In genomic region chr17:8339540-8339939, GRCh38 we compare ENCODE assay signal across 27 cellular contexts. TPM values are rescaled to one million over a fixed set of nuclear protein-coding genes. Genes with fewer than 3 reads are reported as not detected.
A peak's percentile ranks its signal among the peaks of the same experiment; 100 is the strongest.
DNase-seq lines count a peak whose midpoint lies in the region; ATAC-seq and TF ChIP-seq lines count a peak whose summit lies in the region.
"Had no signal": no experiment of that assay in that cellular context is flagged by ENCODE, and none has a peak within 500 bp of the region (broad histone marks: within the 10 kb centered on the region; RNA-seq: fewer than 3 reads in every experiment).

ODF4 (plus strand) TSS chr17:8339840; CDS start chr17:8340052, 212 bp downstream.

- H3K27me3 Mint-ChIP-seq in activated CD8-positive, alpha-beta T cell treated with anti-CD3 and anti-CD28 coated beads for 36 hours: peaks cover 2% of the 10 kb centered on the region
- peaks cover 9% of the 10 kb centered on the region for H3K27me3 Mint-ChIP-seq in activated CD8-positive, alpha-beta T cell treated with anti-CD3 and anti-CD28 coated beads, Interleukin-2, amount 10 ng/mL, durations not matched to agents 7 days and 5 days (ENCODE audit: low read depth)
- H3K27me3 Mint-ChIP-seq in brain: peaks cover 4% of the 10 kb centered on the region
- peaks cover 6% of the 10 kb centered on the region for H3K27me3 Mint-ChIP-seq in neural progenitor cell (ENCODE audit: insufficient read depth, low read depth)

- POLR2A ChIA-PET in activated CD8-positive, alpha-beta T cell treated with anti-CD3 and anti-CD28 coated beads for 36 hours (lab: Charles Lee): interaction anchor here (1.1 to 1.4 kb wide), 2 partner anchors 36 to 166 kb away, joined by 3 to 5 read pairs; partner anchors contain the start of gene KRABD2
- POLR2A ChIA-PET in activated CD8-positive, alpha-beta T cell treated with anti-CD3 and anti-CD28 coated beads, Interleukin-2, amount 10 ng/mL, durations not matched to agents 7 days and 5 days (lab: Charles Lee): no interaction called here

- DNase-seq in activated CD8-positive, alpha-beta T cell treated with anti-CD3 and anti-CD28 coated beads for 36 hours: no peak
- no peak for DNase-seq in activated CD8-positive, alpha-beta T cell treated with anti-CD3 and anti-CD28 coated beads, Interleukin-2, amount 10 ng/mL, durations not matched to agents 7 days and 5 days
- DNase-seq in neural progenitor cell (ENCODE audit: low spot score) (no peak), GM13977 (ENCODE audit: low spot score) (no peak), GOT3 (lab: John Stamatoyannopoulos, UW) (no peak), T-helper 2 cell (no peak)
- DNase-seq: Caco-2; CD4-positive, alpha-beta T cell; DMS153; GDM1; HFFc6; MV-4-11; NCI-H187; NCI-H2107; NCI-H2227 treated with DMSO at 0.1 percent for 48 hours; NCI-H510A treated with DMSO at 0.1 percent for 48 hours; NCI-H774; Right ventricle myocardium superior had no signal

- H3K4me2 ChIP-seq in neural progenitor cell: peak within 1 kb of the TSS; percentile 71
- H3K4me2 ChIP-seq: KMS-11 had no signal

- peaks cover 28% of the 10 kb centered on the region for H3F3A ChIP-seq in neural progenitor cell (ENCODE audit: low read depth)

- intact Hi-C loops in activated CD8-positive, alpha-beta T cell treated with anti-CD3 and anti-CD28 coated beads for 36 hours (cut with micrococcal nuclease): no loop called here

- CTCF ChIA-PET in activated CD8-positive, alpha-beta T cell treated with anti-CD3 and anti-CD28 coated beads for 36 hours (lab: Charles Lee): interaction anchor here (1.3 to 1.5 kb wide), 2 partner anchors 246 to 446 kb away, joined by 4 to 7 read pairs; no protein-coding TSS in a partner anchor
- CTCF ChIA-PET in activated CD8-positive, alpha-beta T cell treated with anti-CD3 and anti-CD28 coated beads, Interleukin-2, amount 10 ng/mL, durations not matched to agents 7 days and 5 days (lab: Charles Lee): no interaction called here

- peak within 1 kb of the TSS; percentile 14 for H3K4me3 ChIP-seq in neural progenitor cell
- H3K4me3 ChIP-seq: SK-N-MC had no signal

- H3K9me3 Mint-ChIP-seq in activated CD8-positive, alpha-beta T cell treated with anti-CD3 and anti-CD28 coated beads for 36 hours: no peaks in the 10 kb centered on the region
- no peaks in the 10 kb centered on the region for H3K9me3 Mint-ChIP-seq in activated CD8-positive, alpha-beta T cell treated with anti-CD3 and anti-CD28 coated beads, Interleukin-2, amount 10 ng/mL, durations not matched to agents 7 days and 5 days (ENCODE audit: insufficient read depth)
- H3K9me3 Mint-ChIP-seq in brain (no peaks in the 10 kb centered on the region), neural progenitor cell (no peaks in the 10 kb centered on the region)
- H3K9me3 Mint-ChIP-seq: CD4-positive, alpha-beta T cell; HFFc6 had no signal

- H3K36me3 Mint-ChIP-seq in activated CD8-positive, alpha-beta T cell treated with anti-CD3 and anti-CD28 coated beads for 36 hours (ENCODE audit: low read depth): no peaks in the 10 kb centered on the region
- no peaks in the 10 kb centered on the region for H3K36me3 Mint-ChIP-seq in activated CD8-positive, alpha-beta T cell treated with anti-CD3 and anti-CD28 coated beads, Interleukin-2, amount 10 ng/mL, durations not matched to agents 7 days and 5 days (ENCODE audit: low read depth)
- no peaks in the 10 kb centered on the region for H3K36me3 Mint-ChIP-seq in brain
- no peaks in the 10 kb centered on the region for H3K36me3 Mint-ChIP-seq in neural progenitor cell

- H3K27me3 ChIP-seq in neural progenitor cell: no peaks in the 10 kb centered on the region

- peaks cover 16% of the 10 kb centered on the region for H3K4me1 ChIP-seq in neural progenitor cell
- H3K4me1 ChIP-seq: Caco-2 had no signal

- H3K27ac ChIP-seq in neural progenitor cell: no peak within 1 kb of the TSS
- H3K27ac ChIP-seq: 22Rv1, KMS-11, SK-N-MC had no signal

- no peak within 1 kb of the TSS for H3K9ac ChIP-seq in neural progenitor cell
- H3K9ac ChIP-seq: KMS-11 had no signal

- no peaks in the 10 kb centered on the region for H3K36me3 ChIP-seq in neural progenitor cell

- no peak for ATAC-seq in activated CD8-positive, alpha-beta T cell treated with anti-CD3 and anti-CD28 coated beads for 36 hours
- no peak for ATAC-seq in activated CD8-positive, alpha-beta T cell treated with anti-CD3 and anti-CD28 coated beads, Interleukin-2, amount 10 ng/mL, durations not matched to agents 7 days and 5 days
- no peak for ATAC-seq in HG03039 (IDR thresholded peaks at IDR 0.05; ENCODE audit: unreplicated experiment)

- H3K27ac Mint-ChIP-seq in activated CD8-positive, alpha-beta T cell treated with anti-CD3 and anti-CD28 coated beads for 36 hours: peak within 1 kb of the TSS; percentile 11
- H3K27ac Mint-ChIP-seq in activated CD8-positive, alpha-beta T cell treated with anti-CD3 and anti-CD28 coated beads, Interleukin-2, amount 10 ng/mL, durations not matched to agents 7 days and 5 days: no peak within 1 kb of the TSS
- H3K27ac Mint-ChIP-seq in brain (peak within 1 kb of the TSS in 3 of 5 experiments; percentile 45 to 87 (median 76)), neural progenitor cell (no peak within 1 kb of the TSS)
- H3K27ac Mint-ChIP-seq: CD4-positive, alpha-beta T cell; HFFc6 had no signal

- H3K79me2 ChIP-seq in neural progenitor cell (ENCODE audit: low read depth): no peaks in the 10 kb centered on the region

- in situ Hi-C loops in GM13977 (cut with MboI; ENCODE audit: low pct_unique_long_range_greater_than_20kb, low sequenced_read_pairs, unreplicated experiment): no loop called here

- no peaks in the 10 kb centered on the region for H4K20me1 ChIP-seq in neural progenitor cell (ENCODE audit: low read depth)

- no peaks in the 10 kb centered on the region for H3K9me3 ChIP-seq in neural progenitor cell (ENCODE audit: low read depth)
- H3K9me3 ChIP-seq: Caco-2 had no signal

- H2AFZ ChIP-seq in neural progenitor cell (replicated peaks): peak within 1 kb of the TSS; percentile 48

- TF ChIP-seq CTCF in activated CD8-positive, alpha-beta T cell treated with anti-CD3 and anti-CD28 coated beads for 36 hours (IDR thresholded peaks at IDR 0.05): no peak
- TF ChIP-seq CTCF in brain (conservative IDR thresholded peaks at IDR 0.05): no peak
- no peak for TF ChIP-seq CTCF in neural progenitor cell (IDR thresholded peaks at IDR 0.05)
- no peak for TF ChIP-seq CTCF in GM13977 (IDR thresholded peaks at IDR 0.05; ENCODE audit: extremely low read depth, insufficient read depth, missing control alignments)

- no peak within 1 kb of the TSS for H3K4me3 Mint-ChIP-seq in activated CD8-positive, alpha-beta T cell treated with anti-CD3 and anti-CD28 coated beads for 36 hours
- no peak within 1 kb of the TSS for H3K4me3 Mint-ChIP-seq in activated CD8-positive, alpha-beta T cell treated with anti-CD3 and anti-CD28 coated beads, Interleukin-2, amount 10 ng/mL, durations not matched to agents 7 days and 5 days
- H3K4me3 Mint-ChIP-seq in brain (peak within 1 kb of the TSS in 2 of 5 experiments; percentile 64 to 68), neural progenitor cell (no peak within 1 kb of the TSS)

- H3K4me1 Mint-ChIP-seq in activated CD8-positive, alpha-beta T cell treated with anti-CD3 and anti-CD28 coated beads for 36 hours (ENCODE audit: low read depth): peaks cover 4% of the 10 kb centered on the region
- H3K4me1 Mint-ChIP-seq in activated CD8-positive, alpha-beta T cell treated with anti-CD3 and anti-CD28 coated beads, Interleukin-2, amount 10 ng/mL, durations not matched to agents 7 days and 5 days (ENCODE audit: low read depth): peaks cover 19% of the 10 kb centered on the region
- H3K4me1 Mint-ChIP-seq in brain: peaks cover 21% of the 10 kb centered on the region
- peaks cover 24% of the 10 kb centered on the region for H3K4me1 Mint-ChIP-seq in neural progenitor cell

RNA-seq across cellular contexts. Expression of gene ODF4, which starts in this region (rescaled TPM):
- not detected for total RNA-seq in activated CD8-positive, alpha-beta T cell treated with anti-CD3 and anti-CD28 coated beads for 36 hours
- total RNA-seq in activated CD8-positive, alpha-beta T cell treated with anti-CD3 and anti-CD28 coated beads, Interleukin-2, amount 10 ng/mL, durations not matched to agents 7 days and 5 days: not detected
- not detected for polyA plus RNA-seq in brain (ENCODE audit: insufficient read depth, low read depth, low replicate concordance)
- not detected in 2 replicates for total RNA-seq in neural progenitor cell (ENCODE audit: low replicate concordance)
- total RNA-seq: Caco-2; CD4-positive, alpha-beta T cell; Daoy; H4; HFFc6; OCI-LY7; Right ventricle myocardium superior had no signal
- polyA plus RNA-seq: AG04450 had no signal

Comparison
In these comparisons a context has a peak if more than half of its experiments do, and no peak if none do; other contexts are left out.
1. H3K27ac Mint-ChIP-seq: peak in activated CD8-positive, alpha-beta T cell treated with anti-CD3 and anti-CD28 coated beads for 36 hours (single experiment) and brain (3 of 5); none in activated CD8-positive, alpha-beta T cell treated with anti-CD3 and anti-CD28 coated beads, Interleukin-2, amount 10 ng/mL, durations not matched to agents 7 days and 5 days (single experiment) and neural progenitor cell (single experiment).